In the genomic region with DNA sequence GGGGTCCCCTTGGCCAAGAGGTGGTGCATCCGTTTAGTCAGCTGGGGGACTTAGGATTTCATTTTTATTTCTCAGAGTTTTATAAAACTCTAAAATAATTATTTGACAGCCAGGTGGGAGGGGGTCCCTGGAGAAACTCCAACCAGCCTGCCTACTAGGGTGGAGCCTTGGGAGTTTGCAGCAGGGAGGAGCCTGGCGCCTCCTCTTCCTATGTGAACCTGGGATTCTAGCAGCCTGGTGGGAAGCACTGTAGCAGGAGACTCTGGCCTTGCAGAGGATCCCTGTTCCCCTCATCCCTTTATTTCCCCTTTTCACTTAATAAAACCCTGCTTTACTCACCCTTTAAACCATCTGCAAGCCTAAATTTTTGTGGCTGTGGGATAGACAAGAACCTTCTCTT, we compare ENCODE assay signal across 13 cellular contexts.
"Had no signal": no experiment of that assay in that cellular context is flagged by ENCODE, and none has a peak within 500 bp of the region (broad histone marks: within the 10 kb centered on the region; RNA-seq: fewer than 3 reads in every experiment).

No MANE protein-coding gene starts in this region.

- DNase-seq: activated CD4-positive, alpha-beta T cell treated with anti-CD3 and anti-CD28 coated beads for 1 hour; activated CD4-positive, alpha-beta T cell treated with anti-CD3 and anti-CD28 coated beads, Interleukin-2, amount 50 U/mL, for 48 hours; activated CD8-positive, alpha-beta memory T cell treated with anti-CD3 and anti-CD28 coated beads, Interleukin-2, amount 10 ng/mL, durations not matched to agents 7 days and 5 days; activated gamma-delta T cell; activated T-cell treated with anti-CD3 and anti-CD28 coated beads, Interleukin-2, amount 50 U/mL, for 48 hours; foreskin melanocyte; head of caudate nucleus; kidney; natural killer cell; occipital lobe; stimulated activated CD4-positive, alpha-beta T cell treated with anti-CD3 and anti-CD28 coated beads, Interleukin-4, amount 100 ng/mL, for 4 hours; stimulated activated naive CD8-positive, alpha-beta T cell treated with anti-CD3 and anti-CD28 coated beads, Interleukin-15, amount 100 ng/mL, for 72 hours had no signal

- ATAC-seq: activated CD8-positive, alpha-beta memory T cell treated with anti-CD3 and anti-CD28 coated beads, Interleukin-2, amount 10 ng/mL, durations not matched to agents 7 days and 5 days; natural killer cell; stimulated activated naive CD8-positive, alpha-beta T cell treated with anti-CD3 and anti-CD28 coated beads, Interleukin-15, amount 100 ng/mL, for 72 hours had no signal

- H3K36me3 ChIP-seq: thoracic aorta had no signal

- H3K4me3 ChIP-seq: thoracic aorta had no signal

- H3K9me3 ChIP-seq: thoracic aorta had no signal

- H3K27ac ChIP-seq: thoracic aorta had no signal
